Comparison of ENCODE assay signal across 9 cellular contexts in genomic region chr7:48110868-48111267, GRCh38.
"Had no signal": no experiment of that assay in that cellular context is flagged by ENCODE, and none has a peak within 500 bp of the region (broad histone marks: within the 10 kb centered on the region; RNA-seq: fewer than 3 reads in every experiment).

No MANE protein-coding gene starts in this region.

- H3K27me3 ChIP-seq: gastrocnemius medialis, neutrophil, stomach, transverse colon had no signal

- H3K9me3 ChIP-seq: gastrocnemius medialis, left ventricle myocardium inferior, neutrophil, stomach, thoracic aorta, transverse colon had no signal

- H3K4me3 ChIP-seq: coronary artery, gastrocnemius medialis, left ventricle myocardium inferior, lung, stomach, thoracic aorta, transverse colon had no signal

- H3K27ac ChIP-seq: coronary artery, gastrocnemius medialis, left ventricle myocardium inferior, neutrophil, stomach, thoracic aorta, transverse colon had no signal

- H3K9me3 Mint-ChIP-seq: immature natural killer cell had no signal

- H3K4me1 ChIP-seq: gastrocnemius medialis, left ventricle myocardium inferior, stomach, transverse colon had no signal
